In genomic region chr2:120935339-120936313, GRCh38 we compare ENCODE assay signal across 1 cellular context.
TF ChIP-seq lines count a peak whose summit lies in the region.

No MANE protein-coding gene starts in this region.

TF ChIP-seq in A549, 52 proteins besides CTCF, POLR2A, EP300 and RAD21 (continued from another document):
- TF ChIP-seq HOXB13 (CRISPR knock-in tag; IDR thresholded peaks at IDR 0.05; ENCODE audit: low read depth) (peak; percentile 58; the same call in 1 of the 2 replicates), RNF2 (IDR thresholded peaks at IDR 0.05; ENCODE audit: borderline replicate concordance, low read depth) (no peak), USF2 (IDR thresholded peaks at IDR 0.05) (no peak), ZNF302 (CRISPR knock-in tag; IDR thresholded peaks at IDR 0.05) (no peak), CEBPB (IDR thresholded peaks at IDR 0.05) (peak in 1 of 2 experiments; percentile 46; a peak in 1 of 4 replicates), ELK1 (IDR thresholded peaks at IDR 0.05; ENCODE audit: low read depth, low read length) (no peak), CBX2 (IDR thresholded peaks at IDR 0.05; ENCODE audit: borderline replicate concordance, low read depth) (no peak), SREBF2 (IDR thresholded peaks at IDR 0.05) (no peak), FOXS1 (CRISPR knock-in tag; IDR thresholded peaks at IDR 0.05) (peak; percentile 18), ZFP36 (IDR thresholded peaks at IDR 0.05; ENCODE audit: borderline replicate concordance, partially characterized antibody) (no peak), PBX3 (IDR thresholded peaks at IDR 0.05) (peak; percentile 78), E2F6 (IDR thresholded peaks at IDR 0.05; ENCODE audit: borderline replicate concordance, low read depth) (0 out of 2 replicates have a peak, but pooled peaks have one; percentile 23), RFX5 (IDR thresholded peaks at IDR 0.05) (no peak), HDAC2 (IDR thresholded peaks at IDR 0.05) (peak; percentile 62; the same call in 1 of the 2 replicates), FOSL2 (IDR thresholded peaks at IDR 0.05) (peak; percentile 28; the same call in 1 of the 2 replicates), FOSL2 (CRISPR knock-in tag; IDR thresholded peaks at IDR 0.05) (peak; percentile 56), NPAS2 (CRISPR knock-in tag; IDR thresholded peaks at IDR 0.05; ENCODE audit: borderline replicate concordance) (peak; percentile 49), ZSCAN20 (CRISPR knock-in tag; IDR thresholded peaks at IDR 0.05) (0 out of 2 replicates have a peak, but pooled peaks have one; percentile 72), MAFK (IDR thresholded peaks at IDR 0.05; ENCODE audit: partially characterized antibody) (peak; percentile 13), HES2 (IDR thresholded peaks at IDR 0.05) (no peak), REST (IDR thresholded peaks at IDR 0.05) (no peak), GATA3 (IDR thresholded peaks at IDR 0.05; ENCODE audit: borderline replicate concordance) (peak; percentile 98), JUN (IDR thresholded peaks at IDR 0.05) (peak in 1 of 2 experiments; percentile 89; a peak in 4 of 5 replicates), CBX8 (IDR thresholded peaks at IDR 0.05) (no peak), CHD4 (IDR thresholded peaks at IDR 0.05; ENCODE audit: borderline replicate concordance) (peak; percentile 55), BCL3 (IDR thresholded peaks at IDR 0.05) (peak; percentile 29; the same call in 1 of the 3 replicates), TFCP2L1 (CRISPR knock-in tag; IDR thresholded peaks at IDR 0.05) (no peak), MYC (IDR thresholded peaks at IDR 0.05; ENCODE audit: borderline replicate concordance, low read length) (no peak)
